15 cellular contexts compared by ENCODE assay signal in genomic region chr18:48405108-48405507, GRCh38. TPM values are rescaled to one million over a fixed set of nuclear protein-coding genes. Genes with fewer than 3 reads are reported as not detected.
DNase-seq lines count a peak whose midpoint lies in the region; ATAC-seq, FAIRE-seq and TF ChIP-seq lines count a peak whose summit lies in the region.
"Had no signal": no experiment of that assay in that cellular context is flagged by ENCODE, and none has a peak within 500 bp of the region (broad histone marks: within the 10 kb centered on the region; RNA-seq: fewer than 3 reads in every experiment).

No MANE protein-coding gene starts in this region.

- BruUV-seq in HepG2 (replicated peaks; lab: Mats Ljungman, UMichigan), result no TSS peak

- H3K36me3 ChIP-seq in adrenal gland (replicated peaks in 1 of 2) (no peaks in the 10 kb centered on the region), HepG2 (replicated peaks in 1 of 2; ENCODE audit: control insufficient read depth in 1 of 2, insufficient read depth in 2 of 2, low read length in 2 of 2) (no peaks in the 10 kb centered on the region), brain microvascular endothelial cell (replicated peaks) (no peaks in the 10 kb centered on the region), suprapubic skin (no peaks in the 10 kb centered on the region)

- DNase-seq in COLO829 (ENCODE audit: low spot score), result peak; percentile 61
- peak; percentile 67 for DNase-seq in HT1080 (ENCODE audit: low read depth)
- DNase-seq in adrenal gland, result peak in 4 of 7 donors; percentile 35 to 53 (median 45)
- peak; percentile 64 for DNase-seq in myocyte (ENCODE audit: low read depth)
- no peak for DNase-seq in HepG2 (ENCODE audit: low spot score)
- DNase-seq in brain microvascular endothelial cell, result no peak
- DNase-seq in suprapubic skin (ENCODE audit: low spot score in 2 of 2), result no peak
- no peak for DNase-seq in left lobe of liver (ENCODE audit: low spot score)
- DNase-seq: activated naive CD8-positive, alpha-beta T cell treated with anti-CD3 and anti-CD28 coated beads, Interleukin-2, amount 10 ng/mL, durations not matched to agents 7 days and 5 days; kidney; naive B cell; NCI-H1417; NCI-H524; SHP77 treated with DMSO at 0.1 percent for 48 hours had no signal

- ATAC-seq in HepG2, result no peak
- no peak for ATAC-seq in left lobe of liver

- no peaks in the 10 kb centered on the region for H4K20me1 ChIP-seq in HepG2 (ENCODE audit: insufficient read depth, low read length)

- peaks cover 19 to 42% of the 10 kb centered on the region in 2 donors for H3K4me1 ChIP-seq in adrenal gland (replicated peaks in 1 of 2)
- H3K4me1 ChIP-seq in HepG2 (ENCODE audit: insufficient read depth, low read length), result no peaks in the 10 kb centered on the region
- H3K4me1 ChIP-seq in suprapubic skin, result peaks cover 15% of the 10 kb centered on the region

- no peak overlapping the region for H2AFZ ChIP-seq in HepG2 (ENCODE audit: low read length)

- H3K4me2 ChIP-seq in HepG2 (ENCODE audit: low read depth, low read length), result no peak overlapping the region

- in situ Hi-C loops in HepG2 (cut with HindIII; ENCODE audit: extremely low pct_ligation_motif_present, low pct_unique_long_range_greater_than_20kb) (no loop called here), brain microvascular endothelial cell (cut with HindIII; ENCODE audit: low pct_ligation_motif_present, low sequenced_read_pairs) (no loop called here)

- intact Hi-C loops in adrenal gland (cut with DNase I), result loop anchor here in 1 of 2 donors (10.0 kb wide), 1 partner anchor 60 kb away; no protein-coding TSS in a partner anchor
- intact Hi-C loops in HepG2 (cut with micrococcal nuclease; ENCODE audit: unreplicated experiment), result no loop called here

- WGBS in adrenal gland, 4 donors, result 11 to 12% (median 11%) methylated on average over 4 of the region's 4 CpGs
- 0% methylated on average over 4 of the region's 4 CpGs for WGBS in HepG2 (ENCODE audit: low lambda C conversion rate)
- 15% methylated on average over 4 of the region's 4 CpGs for WGBS in suprapubic skin

- H3K4me3 ChIP-seq in adrenal gland (no peak overlapping the region), HepG2 (replicated peaks in 1 of 3; ENCODE audit: insufficient read depth in 1 of 3, low read depth in 2 of 3, low read length in 3 of 3) (no peak overlapping the region), brain microvascular endothelial cell (ENCODE audit: low read depth, low read length) (no peak overlapping the region), suprapubic skin (no peak overlapping the region)

- no peak for TF ChIP-seq RAD21 in HepG2 (CRISPR knock-in tag; IDR thresholded peaks at IDR 0.05)

- TF ChIP-seq CTCF in adrenal gland (IDR thresholded peaks at IDR 0.05) (no peak), HepG2 (CRISPR knock-in tag; IDR thresholded peaks at IDR 0.05) (no peak), brain microvascular endothelial cell (IDR thresholded peaks at IDR 0.05; ENCODE audit: low read depth, low read length, missing control alignments) (no peak), suprapubic skin (IDR thresholded peaks at IDR 0.05) (no peak)

- CTCF ChIA-PET in HepG2 (lab: Yijun Ruan, JAX; ENCODE audit: low intra/inter-chr PET ratio, low total read pairs), result no interaction called here

- no peak for TF ChIP-seq EP300 in HepG2 (IDR thresholded peaks at IDR 0.05; ENCODE audit: low read depth in 2 of 2, low read length in 2 of 2)
- TF ChIP-seq EP300 in HepG2 (CRISPR knock-in tag; IDR thresholded peaks at IDR 0.05; ENCODE audit: borderline replicate concordance), result no peak
- no peak for TF ChIP-seq EP300 in suprapubic skin (IDR thresholded peaks at IDR 0.05)

- FAIRE-seq in HepG2 (lab: Jason Lieb, UNC), result no peak
- FAIRE-seq: kidney had no signal

- TF ChIP-seq POLR2A in adrenal gland (IDR thresholded peaks at IDR 0.05) (no peak), HepG2 (IDR thresholded peaks at IDR 0.05; ENCODE audit: insufficient read depth in 1 of 2, low read depth in 2 of 2, low read length in 2 of 2) (no peak), suprapubic skin (IDR thresholded peaks at IDR 0.05) (no peak)

- H3K9me3 ChIP-seq in adrenal gland (replicated peaks in 1 of 3) (no peaks in the 10 kb centered on the region), HepG2 (ENCODE audit: low read length) (no peaks in the 10 kb centered on the region), suprapubic skin (no peaks in the 10 kb centered on the region)

- POLR2A ChIA-PET in HepG2 (lab: Yijun Ruan, JAX), result no interaction called here

- peak overlapping the region in 3 of 5 donors; percentile 26 to 94 (median 50) for H3K27ac ChIP-seq in adrenal gland
- no peak overlapping the region for H3K27ac ChIP-seq in HepG2 (ENCODE audit: extremely low read length, insufficient read depth, low read length)
- H3K27ac ChIP-seq in brain microvascular endothelial cell, result no peak overlapping the region
- H3K27ac ChIP-seq in suprapubic skin, result no peak overlapping the region

- no peak overlapping the region for H3K9ac ChIP-seq in HepG2 (ENCODE audit: insufficient read depth, low read depth, low read length)

- H3K27me3 ChIP-seq in adrenal gland, result no peaks in the 10 kb centered on the region
- H3K27me3 ChIP-seq in HepG2 (ENCODE audit: control insufficient read depth in 1 of 2, insufficient read depth in 2 of 2, low read length in 2 of 2), result peaks cover 14 to 49% of the 10 kb centered on the region in 2 experiments
- H3K27me3 ChIP-seq in brain microvascular endothelial cell (replicated peaks), result peaks cover 35% of the 10 kb centered on the region
- H3K27me3 ChIP-seq in suprapubic skin, result no peaks in the 10 kb centered on the region

- no peaks in the 10 kb centered on the region for H3K79me2 ChIP-seq in HepG2 (ENCODE audit: insufficient read depth, low read length)

TF ChIP-seq in HepG2, 621 proteins besides CTCF, POLR2A, EP300 and RAD21:
- no peak for TF ChIP-seq ZNF460 (CRISPR knock-in tag; IDR thresholded peaks at IDR 0.05; ENCODE audit: borderline replicate concordance)
TF ChIP-seq in HepG2: peak in this region for 0.

RNA-seq across cellular contexts. Expression of gene ZBTB7C, which starts 4.1 kb away (rescaled TPM):
- total RNA-seq in HT1080 (2014; rRNA removed; shearing (Covaris generic)), result 0.05 TPM in 1 of 2 replicates, not detected in the other
- 0.02 and 0.08 TPM in 2 replicates for polyA plus RNA-seq in HT1080 (2015; cell fraction: cytosol; rRNA removed)
- 0.02 TPM in 1 of 2 replicates, not detected in the other for polyA plus RNA-seq in HT1080 (2015; cell fraction: nucleus; rRNA removed)
- total RNA-seq in adrenal gland, result 10 to 100 TPM; 24.9 to 42.8 (median 30.5) TPM
- 10 to 100 TPM in 1 of 3 donors, 1 to 10 TPM in 2; 5.2 to 22.6 (median 6.0) TPM for polyA plus RNA-seq in adrenal gland
- total RNA-seq in myocyte, result 16.4 and 26.6 TPM in 2 replicates
- 8.0 TPM for polyA plus RNA-seq in myocyte (2012)
- 0.04 TPM in 1 of 2 replicates, not detected in the other for total RNA-seq in HepG2 (2016; rRNA removed; fragmentation: Illumina TruSeq; extraction: Trizol)
- 0.10 TPM in 1 of 2 replicates, not detected in the other for total RNA-seq in HepG2 (2016; cell fraction: cytosol; rRNA removed; fragmentation: Illumina TruSeq; extraction: Trizol; ENCODE audit: low read depth)
- total RNA-seq in HepG2 (2016; cell fraction: insoluble cytoplasmic fraction; rRNA removed; fragmentation: Illumina TruSeq; extraction: Trizol), result 0.02 TPM in 1 of 2 replicates, not detected in the other
- total RNA-seq in HepG2 (2016; cell fraction: membrane; rRNA removed; fragmentation: Illumina TruSeq; extraction: Trizol), result 0.07 TPM in 1 of 2 replicates, not detected in the other
- 0.06 TPM in 1 of 2 replicates, not detected in the other for total RNA-seq in HepG2 (2016; cell fraction: nucleus; rRNA removed; fragmentation: Illumina TruSeq; extraction: Trizol)
- polyA plus RNA-seq in HepG2 (2011; rRNA removed), result 0.01 TPM in 1 of 2 replicates, not detected in the other
- 0.01 TPM in 1 of 2 replicates, not detected in the other for polyA plus RNA-seq in HepG2 (2011; cell fraction: cytosol; rRNA removed)
- polyA plus RNA-seq in HepG2 (2011; cell fraction: nucleus; rRNA removed), result not detected in 2 replicates
- 0.03 and 0.09 TPM in 2 replicates for polyA plus RNA-seq in HepG2 (2012)
- polyA plus RNA-seq in HepG2 (2016; cell fraction: cytosol; fragmentation: Illumina TruSeq; extraction: Trizol; ENCODE audit: low read depth), result not detected in 2 replicates
- polyA plus RNA-seq in HepG2 (2016; cell fraction: insoluble cytoplasmic fraction; fragmentation: Illumina TruSeq; extraction: Trizol; ENCODE audit: low read depth), result not detected in 2 replicates
- not detected in 2 replicates for polyA plus RNA-seq in HepG2 (2016; cell fraction: membrane; fragmentation: Illumina TruSeq; extraction: Trizol; ENCODE audit: low read depth)
- not detected in 2 replicates for polyA plus RNA-seq in HepG2 (2016; cell fraction: nucleus; fragmentation: Illumina TruSeq; extraction: Trizol; ENCODE audit: insufficient read depth, low read depth)
- 0.12 and 4.7 TPM in 2 replicates for polyA minus RNA-seq in HepG2 (2011; rRNA and poly(A)+ RNA removed; ENCODE audit: low replicate concordance)
- not detected in 2 replicates for polyA minus RNA-seq in HepG2 (2011; cell fraction: cytosol; rRNA and poly(A)+ RNA removed)
- polyA minus RNA-seq in HepG2 (2011; cell fraction: nucleus; rRNA and poly(A)+ RNA removed), result 0.13 TPM in 1 of 2 replicates, not detected in the other
- total RNA-seq in suprapubic skin, result 10 to 100 TPM; 26.0 to 50.6 (median 46.2) TPM
- total RNA-seq in left lobe of liver, result 1.2 TPM
- total RNA-seq: activated naive CD8-positive, alpha-beta T cell treated with anti-CD3 and anti-CD28 coated beads, Interleukin-2, amount 10 ng/mL, durations not matched to agents 7 days and 5 days; fibroblast of villous mesenchyme had no signal

Comparison
In these comparisons a context has a peak if more than half of its experiments do, and no peak if none do; other contexts are left out.
1. DNase-seq: peak in COLO829 (single experiment), HT1080 (single experiment), adrenal gland (4 of 7) and myocyte (single experiment); none in HepG2 (single experiment), brain microvascular endothelial cell (single experiment), suprapubic skin (0 of 2) and left lobe of liver (single experiment).
2. H3K27ac ChIP-seq: peak in adrenal gland (3 of 5); none in HepG2 (single experiment), brain microvascular endothelial cell (single experiment) and suprapubic skin (single experiment).